ENCODE assay signal across 10 cellular contexts in the genomic region with DNA sequence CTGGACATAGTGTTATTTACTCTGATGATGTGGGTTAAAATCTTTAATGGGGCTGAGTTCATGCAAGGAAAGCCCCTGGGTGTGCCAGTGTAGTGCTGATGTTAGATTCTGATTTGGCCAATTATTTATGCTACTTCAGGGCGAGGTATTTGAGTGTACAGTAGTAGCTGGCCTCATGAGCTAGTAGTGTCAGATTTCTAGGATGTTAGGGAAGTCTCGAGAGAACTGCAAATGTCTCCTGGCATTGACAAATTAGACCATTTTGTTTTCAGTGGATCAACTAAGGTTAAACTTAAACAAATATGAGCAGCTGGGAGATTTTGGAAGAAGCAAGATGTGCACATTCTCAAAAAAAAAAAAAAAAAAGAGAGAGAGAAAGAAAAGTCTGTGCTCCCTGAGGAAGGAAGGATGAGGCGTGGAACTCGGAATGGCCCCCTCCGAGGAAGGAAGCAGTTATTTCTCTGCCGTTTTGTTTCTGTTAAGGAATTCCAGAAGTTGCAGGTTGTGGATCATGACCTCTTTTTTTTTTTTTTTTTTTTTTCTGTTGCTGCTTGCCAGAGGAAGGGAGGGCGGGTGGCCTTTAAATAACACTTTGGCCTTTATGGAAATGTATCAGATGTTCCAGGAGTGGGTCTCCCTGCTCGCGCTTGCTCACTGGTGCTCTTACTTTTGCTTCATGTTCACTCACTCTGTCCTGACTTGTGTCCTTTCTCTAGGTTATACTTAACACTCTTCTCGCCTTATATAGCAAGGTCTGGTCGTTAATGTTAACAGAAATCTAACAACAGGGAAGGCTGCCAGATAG.
DNase-seq lines count a peak whose midpoint lies in the region; ATAC-seq and TF ChIP-seq lines count a peak whose summit lies in the region.
"Had no signal": no experiment of that assay in that cellular context is flagged by ENCODE, and none has a peak within 500 bp of the region (broad histone marks: within the 10 kb centered on the region; RNA-seq: fewer than 3 reads in every experiment).

No MANE protein-coding gene starts in this region.

- DNase-seq in Caki2 (ENCODE audit: low read depth) = peak; percentile 12
- DNase-seq in ascending aorta (ENCODE audit: low spot score in 2 of 2) = peak in 1 of 2 donors; percentile 81
- peak; percentile 57 for DNase-seq in left cardiac atrium
- peak; percentile 28 for DNase-seq in renal cortical epithelial cell (ENCODE audit: low read depth)
- no peak for DNase-seq in activated CD4-positive, alpha-beta T cell treated with anti-CD3 and anti-CD28 coated beads, Interleukin-2, amount 50 U/mL, for 4 hours
- DNase-seq in DMS53 (lab: John Stamatoyannopoulos, UW) = no peak
- no peak for DNase-seq in SKM-1 (lab: John Stamatoyannopoulos, UW; ENCODE audit: unreplicated experiment)
- no peak for DNase-seq in NCI-H1436 treated with DMSO at 0.1 percent for 48 hours (lab: John Stamatoyannopoulos, UW)
- DNase-seq: activated T-cell treated with anti-CD3 and anti-CD28 coated beads, Interleukin-2, amount 50 U/mL, for 48 hours; DMS153 had no signal

- H3K27me3 ChIP-seq in ascending aorta = no peaks in the 10 kb centered on the region

- H3K36me3 ChIP-seq in ascending aorta = no peaks in the 10 kb centered on the region

- peak overlapping the region; percentile 73 for H3K4me3 ChIP-seq in ascending aorta

- peaks cover 4 to 31% of the 10 kb centered on the region in 2 donors for H3K4me1 ChIP-seq in ascending aorta

- ATAC-seq in left cardiac atrium = peak; percentile 61 to 69

- H3K9me3 ChIP-seq in ascending aorta = no peaks in the 10 kb centered on the region

- intact Hi-C loops in ascending aorta (cut with DNase I) = loop anchor here (1.0 to 5.0 kb wide), 4 partner anchors 32 to 246 kb away; no protein-coding TSS in a partner anchor
- intact Hi-C loops in left cardiac atrium (cut with DNase I) = loop anchor here in 1 of 2 donors (5.0 kb wide), 1 partner anchor 41 kb away; no protein-coding TSS in a partner anchor

- in situ Hi-C loops in Caki2 (cut with HindIII; ENCODE audit: low pct_unique_long_range_greater_than_20kb, low sequenced_read_pairs) = no loop called here

- peak overlapping the region; percentile 91 to 97 for H3K27ac ChIP-seq in ascending aorta

- TF ChIP-seq CTCF in ascending aorta (IDR thresholded peaks at IDR 0.05) = no peak

Comparison
In these comparisons a context has a peak if more than half of its experiments do, and no peak if none do; other contexts are left out.
1. DNase-seq: peak in Caki2 (single experiment), left cardiac atrium (single experiment) and renal cortical epithelial cell (single experiment); none in activated CD4-positive, alpha-beta T cell treated with anti-CD3 and anti-CD28 coated beads, Interleukin-2, amount 50 U/mL, for 4 hours (0 of 2), DMS53 (single experiment), SKM-1 (single experiment) and NCI-H1436 treated with DMSO at 0.1 percent for 48 hours (single experiment).